In the genomic region with DNA sequence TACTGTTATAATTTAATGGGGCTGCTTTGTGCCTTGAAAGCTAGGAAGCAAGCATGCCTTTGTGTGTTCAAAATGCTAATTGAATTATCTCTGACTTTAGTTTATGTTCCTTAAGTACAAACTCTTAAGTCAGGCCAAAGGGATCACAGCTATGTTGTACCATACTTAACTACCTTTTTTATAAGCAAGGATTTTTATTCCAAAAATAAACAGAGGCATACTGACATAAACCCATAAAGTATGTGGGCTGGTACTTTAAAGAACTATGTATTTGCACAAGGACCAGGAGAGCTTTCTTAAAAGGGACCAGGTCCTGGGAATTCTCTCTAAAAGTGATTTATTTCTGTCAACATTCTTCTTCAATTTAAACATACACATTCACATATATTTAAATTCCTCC, we compare ENCODE assay signal across 18 cellular contexts. TPM values are rescaled to one million over a fixed set of nuclear protein-coding genes. Genes with fewer than 3 reads are reported as not detected.
DNase-seq lines count a peak whose midpoint lies in the region; ATAC-seq, FAIRE-seq and TF ChIP-seq lines count a peak whose summit lies in the region.
"Had no signal": no experiment of that assay in that cellular context is flagged by ENCODE, and none has a peak within 500 bp of the region (broad histone marks: within the 10 kb centered on the region; RNA-seq: fewer than 3 reads in every experiment).

No MANE protein-coding gene starts in this region.

- no peaks in the 10 kb centered on the region for H3K9me3 Mint-ChIP-seq in astrocyte (ENCODE audit: unreplicated experiment)

- no peaks in the 10 kb centered on the region for H3K79me2 ChIP-seq in astrocyte (ENCODE audit: insufficient read depth, low read length)

- no peak for TF ChIP-seq CTCF in breast epithelium (IDR thresholded peaks at IDR 0.05)
- no peak for TF ChIP-seq CTCF in astrocyte (IDR thresholded peaks at IDR 0.05; ENCODE audit: insufficient read depth, low read depth, low read length)
- no peak for TF ChIP-seq CTCF in upper lobe of left lung (IDR thresholded peaks at IDR 0.05)
- no peak for TF ChIP-seq CTCF in upper lobe of right lung (IDR thresholded peaks at IDR 0.05)

- in situ Hi-C loops in T47D (cut with HindIII; ENCODE audit: low pct_unique_long_range_greater_than_20kb, low sequenced_read_pairs), result no loop called here

- ATAC-seq in upper lobe of left lung (ENCODE audit: low FRiP score in 2 of 2), result no peak
- ATAC-seq in upper lobe of right lung, result no peak

- intact Hi-C loops in breast epithelium (cut with DNase I; ENCODE audit: low total_unique reads), result no loop called here
- intact Hi-C loops in upper lobe of right lung (cut with DNase I), result no loop called here

- no peak overlapping the region for H3K4me2 ChIP-seq in astrocyte (ENCODE audit: low read length)
- H3K4me2 ChIP-seq: BLaER1 had no signal

- no peaks in the 10 kb centered on the region for H3K27me3 Mint-ChIP-seq in astrocyte (ENCODE audit: low read depth, unreplicated experiment)

- H3K4me3 ChIP-seq in breast epithelium (no peak overlapping the region), astrocyte (ENCODE audit: insufficient read depth, low read depth, low read length) (no peak overlapping the region), upper lobe of left lung (no peak overlapping the region), upper lobe of right lung (no peak overlapping the region)
- H3K4me3 ChIP-seq: BLaER1, HAP-1 had no signal

- H3K36me3 ChIP-seq in breast epithelium (no peaks in the 10 kb centered on the region), astrocyte (ENCODE audit: insufficient read depth, low read length) (no peaks in the 10 kb centered on the region), upper lobe of left lung (no peaks in the 10 kb centered on the region), upper lobe of right lung (no peaks in the 10 kb centered on the region)
- H3K36me3 ChIP-seq: BLaER1, HAP-1 had no signal

- H3K27ac ChIP-seq in breast epithelium, result no peak overlapping the region
- no peak overlapping the region for H3K27ac ChIP-seq in astrocyte (ENCODE audit: low read depth, low read length)
- H3K27ac ChIP-seq in upper lobe of left lung, result no peak overlapping the region
- H3K27ac ChIP-seq in upper lobe of right lung, result no peak overlapping the region
- H3K27ac ChIP-seq: BLaER1 had no signal

- H3K27me3 ChIP-seq in breast epithelium (no peaks in the 10 kb centered on the region), astrocyte (ENCODE audit: insufficient read depth, low read length) (no peaks in the 10 kb centered on the region), upper lobe of left lung (no peaks in the 10 kb centered on the region), upper lobe of right lung (no peaks in the 10 kb centered on the region)

- no peak for TF ChIP-seq EP300 in upper lobe of left lung (IDR thresholded peaks at IDR 0.05)

- no peaks in the 10 kb centered on the region for H3K36me3 Mint-ChIP-seq in astrocyte (ENCODE audit: low read depth, unreplicated experiment)
- H3K36me3 Mint-ChIP-seq: CD8-positive, alpha-beta memory T cell had no signal

- no peaks in the 10 kb centered on the region for H3K4me1 Mint-ChIP-seq in astrocyte (ENCODE audit: low read depth, unreplicated experiment)
- H3K4me1 Mint-ChIP-seq: CD8-positive, alpha-beta memory T cell had no signal

- no peaks in the 10 kb centered on the region for H4K20me1 ChIP-seq in astrocyte (ENCODE audit: insufficient read depth, low read length)
- H4K20me1 ChIP-seq: BLaER1 had no signal

- FAIRE-seq in astrocyte (lab: Jason Lieb, UNC), result peak; percentile 73
- FAIRE-seq: GM19239, H1, HTR-8/SVneo had no signal

- DNase-seq in T47D (ENCODE audit: low read depth in 1 of 2, low spot score in 1 of 2) (peak; percentile 4 to 40), breast epithelium (ENCODE audit: low spot score in 2 of 2) (no peak), astrocyte (ENCODE audit: low read depth) (no peak), left kidney (ENCODE audit: low read depth, low spot score) (peak; percentile 0), upper lobe of left lung (no peak), upper lobe of right lung (no peak), T-helper 1 cell (no peak)
- DNase-seq: 8988T; AML-193; CD8-positive, alpha-beta memory T cell; DND-41; GF-D8 had no signal

- no peak overlapping the region for H3K9ac ChIP-seq in astrocyte (ENCODE audit: low read length)
- H3K9ac ChIP-seq: BLaER1 had no signal

- H3K27ac Mint-ChIP-seq in astrocyte (ENCODE audit: unreplicated experiment), result no peak overlapping the region

- no peaks in the 10 kb centered on the region for H3K4me1 ChIP-seq in breast epithelium
- no peaks in the 10 kb centered on the region for H3K4me1 ChIP-seq in astrocyte (ENCODE audit: insufficient read depth, low read length)
- no peaks in the 10 kb centered on the region for H3K4me1 ChIP-seq in upper lobe of left lung
- H3K4me1 ChIP-seq in upper lobe of right lung, result no peaks in the 10 kb centered on the region
- H3K4me1 ChIP-seq: BLaER1 had no signal

- H3K9me3 ChIP-seq in breast epithelium (no peaks in the 10 kb centered on the region), astrocyte (ENCODE audit: insufficient read depth, low read depth, low read length) (no peaks in the 10 kb centered on the region), upper lobe of left lung (no peaks in the 10 kb centered on the region), upper lobe of right lung (no peaks in the 10 kb centered on the region)
- H3K9me3 ChIP-seq: Caco-2, HAP-1 had no signal

- no peak overlapping the region for H3K4me3 Mint-ChIP-seq in astrocyte (ENCODE audit: unreplicated experiment)
- H3K4me3 Mint-ChIP-seq: CD8-positive, alpha-beta memory T cell had no signal

- H2AFZ ChIP-seq in astrocyte (ENCODE audit: low read depth, low read length), result no peak overlapping the region

- TF ChIP-seq POLR2A in breast epithelium (IDR thresholded peaks at IDR 0.05) (no peak), upper lobe of left lung (IDR thresholded peaks at IDR 0.05) (no peak)

RNA-seq across cellular contexts. Expression of a gene that starts 57.8 kb away (rescaled TPM):
- total RNA-seq in breast epithelium, result 1 to 10 TPM; 7.9 to 9.4 (median 8.9) TPM
- 38.0 and 39.2 TPM in 2 replicates for total RNA-seq in astrocyte
- 10 to 100 TPM in 4 of 6 donors, 1 to 10 TPM in 2; 2.1 to 19.6 (median 12.2) TPM for total RNA-seq in upper lobe of left lung
- total RNA-seq in upper lobe of right lung, result 19.4 TPM

Comparison
In these comparisons a context has a peak if more than half of its experiments do, and no peak if none do; other contexts are left out.
1. DNase-seq: peak in T47D (2 of 2) and left kidney (single experiment); none in breast epithelium (0 of 2), astrocyte (single experiment), upper lobe of left lung (0 of 2), upper lobe of right lung (single experiment) and T-helper 1 cell (0 of 5).